19 cellular contexts compared by ENCODE assay signal in genomic region chr6:88813045-88813444, GRCh38.
A peak's percentile ranks its signal among the peaks of the same experiment; 100 is the strongest.
DNase-seq lines count a peak whose midpoint lies in the region; ATAC-seq and TF ChIP-seq lines count a peak whose summit lies in the region.
"Had no signal": no experiment of that assay in that cellular context is flagged by ENCODE, and none has a peak within 500 bp of the region (broad histone marks: within the 10 kb centered on the region; RNA-seq: fewer than 3 reads in every experiment).

No MANE protein-coding gene starts in this region.

- no peaks in the 10 kb centered on the region for H3K27me3 ChIP-seq in psoas muscle (ENCODE audit: insufficient read depth in 3 of 3, low read length in 2 of 3)
- H3K27me3 ChIP-seq: dorsolateral prefrontal cortex, neutrophil had no signal

- H3K4me1 ChIP-seq in psoas muscle = peaks cover 4% of the 10 kb centered on the region

- in situ Hi-C loops in G401 (cut with HindIII; ENCODE audit: low sequenced_read_pairs) = no loop called here

- intact Hi-C loops in psoas muscle (cut with DNase I) = no loop called here

- TF ChIP-seq CTCF in choroid plexus epithelial cell (conservative IDR thresholded peaks at IDR 0.05; ENCODE audit: low read depth, low read length) (no peak), psoas muscle (IDR thresholded peaks at IDR 0.05) (no peak)

- WGBS in psoas muscle, 3 donors = 21 to 32% (median 31%) methylated on average over 5 of the region's 5 CpGs

- H3K4me3 ChIP-seq in choroid plexus epithelial cell (ENCODE audit: low read depth, low read length) = no peak overlapping the region
- H3K4me3 ChIP-seq in psoas muscle = peak overlapping the region; percentile 1
- H3K4me3 ChIP-seq: dorsolateral prefrontal cortex, GM23248, lung, smooth muscle cell had no signal

- peak overlapping the region; percentile 73 for H3K27ac ChIP-seq in psoas muscle
- H3K27ac ChIP-seq: dorsolateral prefrontal cortex, GM23248, neutrophil had no signal

- H3K9me3 ChIP-seq in psoas muscle = no peaks in the 10 kb centered on the region
- H3K9me3 ChIP-seq: neutrophil had no signal

- H3K36me3 ChIP-seq in psoas muscle (ENCODE audit: insufficient read depth in 1 of 2, low read depth in 1 of 2) = no peaks in the 10 kb centered on the region
- H3K36me3 ChIP-seq: neutrophil had no signal

- DNase-seq in G401 (ENCODE audit: low spot score) = peak; percentile 42
- DNase-seq in NCI-H2107 treated with DMSO at 0.1 percent for 48 hours (lab: John Stamatoyannopoulos, UW; ENCODE audit: unreplicated experiment) = peak; percentile 70
- peak; percentile 13 for DNase-seq in choroid plexus epithelial cell (ENCODE audit: low read depth)
- no peak for DNase-seq in psoas muscle
- no peak for DNase-seq in SHP77 (lab: John Stamatoyannopoulos, UW)
- no peak for DNase-seq in NCI-H748 (lab: John Stamatoyannopoulos, UW; ENCODE audit: unreplicated experiment)
- DNase-seq: activated CD4-positive, alpha-beta memory T cell treated with anti-CD3 and anti-CD28 coated beads, Interleukin-2, amount 10 ng/mL, durations not matched to agents 7 days and 5 days; activated CD4-positive, CD25-positive, alpha-beta regulatory T cell treated with anti-CD3 and anti-CD28 coated beads, Interleukin-2, amount 50 U/mL, for 72 hours; C1 segment of cervical spinal cord; dorsolateral prefrontal cortex; GM23248; islet precursor cell; KBM-7; MM.1S; NCI-H2227 treated with DMSO at 0.1 percent for 48 hours had no signal

- ATAC-seq in psoas muscle = peak; percentile 85 to 94 (median 92)
- ATAC-seq in HG03135 (IDR thresholded peaks at IDR 0.05; ENCODE audit: unreplicated experiment) = no peak

Comparison
In these comparisons a context has a peak if more than half of its experiments do, and no peak if none do; other contexts are left out.
1. DNase-seq: peak in G401 (single experiment), NCI-H2107 treated with DMSO at 0.1 percent for 48 hours (single experiment) and choroid plexus epithelial cell (single experiment); none in psoas muscle (0 of 2), SHP77 (0 of 2) and NCI-H748 (single experiment).